Comparison of ENCODE assay signal across 1 cellular context in the genomic region with DNA sequence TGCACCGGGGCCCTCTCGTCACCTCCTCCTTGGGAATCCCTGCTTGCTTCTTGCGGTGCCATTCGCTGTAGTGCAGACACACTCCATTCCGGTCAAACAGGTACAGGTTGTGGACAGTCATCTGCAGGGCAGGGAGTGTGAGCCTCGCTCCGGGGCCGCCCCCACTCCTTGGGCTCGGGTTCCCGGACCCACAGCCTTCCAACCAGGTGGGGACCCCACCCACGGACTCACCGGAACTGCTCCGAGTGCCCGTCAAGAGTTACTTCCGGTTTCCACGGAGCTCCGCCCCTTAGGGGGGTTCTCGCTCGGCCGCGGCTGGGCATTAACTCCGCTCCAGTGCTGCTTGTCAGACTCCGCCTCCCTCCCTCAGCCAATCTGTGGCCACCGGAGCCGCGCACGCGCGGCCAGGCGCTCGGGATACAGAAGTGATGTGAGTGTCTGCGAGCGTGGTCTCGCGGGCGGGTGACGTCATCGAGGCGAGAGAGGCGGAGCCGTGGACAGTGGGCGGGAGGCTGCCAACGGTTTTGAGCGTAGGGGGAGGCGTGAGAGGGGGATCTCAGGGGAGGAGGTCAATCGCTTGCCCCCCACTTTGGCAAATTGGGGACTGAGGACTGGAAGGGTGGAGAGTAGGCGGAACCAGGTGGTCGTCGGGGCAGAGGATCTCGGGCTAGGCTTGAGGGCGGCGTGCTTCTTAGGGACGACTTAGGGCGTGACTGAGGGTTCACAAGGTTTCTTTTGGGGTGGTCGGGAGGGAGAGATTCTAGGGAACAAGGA.
TF ChIP-seq lines count a peak whose summit lies in the region.

A gene with protein sequence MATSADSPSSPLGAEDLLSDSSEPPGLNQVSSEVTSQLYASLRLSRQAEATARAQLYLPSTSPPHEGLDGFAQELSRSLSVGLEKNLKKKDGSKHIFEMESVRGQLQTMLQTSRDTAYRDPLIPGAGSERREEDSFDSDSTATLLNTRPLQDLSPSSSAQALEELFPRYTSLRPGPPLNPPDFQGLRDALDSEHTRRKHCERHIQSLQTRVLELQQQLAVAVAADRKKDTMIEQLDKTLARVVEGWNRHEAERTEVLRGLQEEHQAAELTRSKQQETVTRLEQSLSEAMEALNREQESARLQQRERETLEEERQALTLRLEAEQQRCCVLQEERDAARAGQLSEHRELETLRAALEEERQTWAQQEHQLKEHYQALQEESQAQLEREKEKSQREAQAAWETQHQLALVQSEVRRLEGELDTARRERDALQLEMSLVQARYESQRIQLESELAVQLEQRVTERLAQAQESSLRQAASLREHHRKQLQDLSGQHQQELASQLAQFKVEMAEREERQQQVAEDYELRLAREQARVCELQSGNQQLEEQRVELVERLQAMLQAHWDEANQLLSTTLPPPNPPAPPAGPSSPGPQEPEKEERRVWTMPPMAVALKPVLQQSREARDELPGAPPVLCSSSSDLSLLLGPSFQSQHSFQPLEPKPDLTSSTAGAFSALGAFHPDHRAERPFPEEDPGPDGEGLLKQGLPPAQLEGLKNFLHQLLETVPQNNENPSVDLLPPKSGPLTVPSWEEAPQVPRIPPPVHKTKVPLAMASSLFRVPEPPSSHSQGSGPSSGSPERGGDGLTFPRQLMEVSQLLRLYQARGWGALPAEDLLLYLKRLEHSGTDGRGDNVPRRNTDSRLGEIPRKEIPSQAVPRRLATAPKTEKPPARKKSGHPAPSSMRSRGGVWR (plus strand): TSS at position 498 of the 774 bp plus-strand sequence. CDS start 874 bp downstream, outside the sequence.
A gene with protein sequence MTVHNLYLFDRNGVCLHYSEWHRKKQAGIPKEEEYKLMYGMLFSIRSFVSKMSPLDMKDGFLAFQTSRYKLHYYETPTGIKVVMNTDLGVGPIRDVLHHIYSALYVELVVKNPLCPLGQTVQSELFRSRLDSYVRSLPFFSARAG (minus strand): TSS at position 238 of the 774 bp plus-strand sequence. CDS start 117 bp downstream, at position 121.

TF ChIP-seq in HepG2, 621 proteins besides CTCF, POLR2A, EP300 and RAD21 (continued from another document):
- TF ChIP-seq, protein P1, sequence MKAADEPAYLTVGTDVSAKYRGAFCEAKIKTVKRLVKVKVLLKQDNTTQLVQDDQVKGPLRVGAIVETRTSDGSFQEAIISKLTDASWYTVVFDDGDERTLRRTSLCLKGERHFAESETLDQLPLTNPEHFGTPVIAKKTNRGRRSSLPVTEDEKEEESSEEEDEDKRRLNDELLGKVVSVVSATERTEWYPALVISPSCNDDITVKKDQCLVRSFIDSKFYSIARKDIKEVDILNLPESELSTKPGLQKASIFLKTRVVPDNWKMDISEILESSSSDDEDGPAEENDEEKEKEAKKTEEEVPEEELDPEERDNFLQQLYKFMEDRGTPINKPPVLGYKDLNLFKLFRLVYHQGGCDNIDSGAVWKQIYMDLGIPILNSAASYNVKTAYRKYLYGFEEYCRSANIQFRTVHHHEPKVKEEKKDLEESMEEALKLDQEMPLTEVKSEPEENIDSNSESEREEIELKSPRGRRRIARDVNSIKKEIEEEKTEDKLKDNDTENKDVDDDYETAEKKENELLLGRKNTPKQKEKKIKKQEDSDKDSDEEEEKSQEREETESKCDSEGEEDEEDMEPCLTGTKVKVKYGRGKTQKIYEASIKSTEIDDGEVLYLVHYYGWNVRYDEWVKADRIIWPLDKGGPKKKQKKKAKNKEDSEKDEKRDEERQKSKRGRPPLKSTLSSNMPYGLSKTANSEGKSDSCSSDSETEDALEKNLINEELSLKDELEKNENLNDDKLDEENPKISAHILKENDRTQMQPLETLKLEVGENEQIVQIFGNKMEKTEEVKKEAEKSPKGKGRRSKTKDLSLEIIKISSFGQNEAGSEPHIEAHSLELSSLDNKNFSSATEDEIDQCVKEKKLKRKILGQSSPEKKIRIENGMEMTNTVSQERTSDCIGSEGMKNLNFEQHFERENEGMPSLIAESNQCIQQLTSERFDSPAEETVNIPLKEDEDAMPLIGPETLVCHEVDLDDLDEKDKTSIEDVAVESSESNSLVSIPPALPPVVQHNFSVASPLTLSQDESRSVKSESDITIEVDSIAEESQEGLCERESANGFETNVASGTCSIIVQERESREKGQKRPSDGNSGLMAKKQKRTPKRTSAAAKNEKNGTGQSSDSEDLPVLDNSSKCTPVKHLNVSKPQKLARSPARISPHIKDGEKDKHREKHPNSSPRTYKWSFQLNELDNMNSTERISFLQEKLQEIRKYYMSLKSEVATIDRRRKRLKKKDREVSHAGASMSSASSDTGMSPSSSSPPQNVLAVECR (CRISPR knock-in tag; IDR thresholded peaks at IDR 0.05; ENCODE audit: borderline replicate concordance): peak; percentile 75
- TF ChIP-seq MED1 (CRISPR knock-in tag; IDR thresholded peaks at IDR 0.05) (peak; percentile 61; the same call in 1 of the 2 replicates), SALL2 (CRISPR knock-in tag; IDR thresholded peaks at IDR 0.05) (0 out of 2 replicates have a peak, but pooled peaks have one; percentile 31), ZSCAN29 (CRISPR knock-in tag; conservative IDR thresholded peaks at IDR 0.05) (0 out of 2 replicates have a peak, but pooled peaks have one; percentile 21), EHMT2 (IDR thresholded peaks at IDR 0.05; ENCODE audit: borderline replicate concordance, low read depth, low read length) (no peak)
- TF ChIP-seq, protein P2, sequence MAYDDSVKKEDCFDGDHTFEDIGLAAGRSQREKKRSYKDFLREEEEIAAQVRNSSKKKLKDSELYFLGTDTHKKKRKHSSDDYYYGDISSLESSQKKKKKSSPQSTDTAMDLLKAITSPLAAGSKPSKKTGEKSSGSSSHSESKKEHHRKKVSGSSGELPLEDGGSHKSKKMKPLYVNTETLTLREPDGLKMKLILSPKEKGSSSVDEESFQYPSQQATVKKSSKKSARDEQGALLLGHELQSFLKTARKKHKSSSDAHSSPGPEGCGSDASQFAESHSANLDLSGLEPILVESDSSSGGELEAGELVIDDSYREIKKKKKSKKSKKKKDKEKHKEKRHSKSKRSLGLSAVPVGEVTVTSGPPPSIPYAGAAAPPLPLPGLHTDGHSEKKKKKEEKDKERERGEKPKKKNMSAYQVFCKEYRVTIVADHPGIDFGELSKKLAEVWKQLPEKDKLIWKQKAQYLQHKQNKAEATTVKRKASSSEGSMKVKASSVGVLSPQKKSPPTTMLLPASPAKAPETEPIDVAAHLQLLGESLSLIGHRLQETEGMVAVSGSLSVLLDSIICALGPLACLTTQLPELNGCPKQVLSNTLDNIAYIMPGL (CRISPR knock-in tag; IDR thresholded peaks at IDR 0.05; ENCODE audit: borderline replicate concordance in 1 of 2, low read depth in 1 of 2): peak; percentile 49 to 78; a peak in 3 of 4 replicates
- TF ChIP-seq, protein P3, sequence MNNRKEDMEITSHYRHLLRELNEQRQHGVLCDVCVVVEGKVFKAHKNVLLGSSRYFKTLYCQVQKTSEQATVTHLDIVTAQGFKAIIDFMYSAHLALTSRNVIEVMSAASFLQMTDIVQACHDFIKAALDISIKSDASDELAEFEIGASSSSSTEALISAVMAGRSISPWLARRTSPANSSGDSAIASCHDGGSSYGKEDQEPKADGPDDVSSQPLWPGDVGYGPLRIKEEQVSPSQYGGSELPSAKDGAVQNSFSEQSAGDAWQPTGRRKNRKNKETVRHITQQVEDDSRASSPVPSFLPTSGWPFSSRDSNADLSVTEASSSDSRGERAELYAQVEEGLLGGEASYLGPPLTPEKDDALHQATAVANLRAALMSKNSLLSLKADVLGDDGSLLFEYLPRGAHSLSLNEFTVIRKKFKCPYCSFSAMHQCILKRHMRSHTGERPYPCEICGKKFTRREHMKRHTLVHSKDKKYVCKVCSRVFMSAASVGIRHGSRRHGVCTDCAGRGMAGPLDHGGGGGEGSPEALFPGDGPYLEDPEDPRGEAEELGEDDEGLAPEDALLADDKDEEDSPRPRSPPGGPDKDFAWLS (CRISPR knock-in tag; IDR thresholded peaks at IDR 0.05; ENCODE audit: borderline replicate concordance): 0 out of 2 replicates have a peak, but pooled peaks have one; percentile 52
- TF ChIP-seq, protein P4, sequence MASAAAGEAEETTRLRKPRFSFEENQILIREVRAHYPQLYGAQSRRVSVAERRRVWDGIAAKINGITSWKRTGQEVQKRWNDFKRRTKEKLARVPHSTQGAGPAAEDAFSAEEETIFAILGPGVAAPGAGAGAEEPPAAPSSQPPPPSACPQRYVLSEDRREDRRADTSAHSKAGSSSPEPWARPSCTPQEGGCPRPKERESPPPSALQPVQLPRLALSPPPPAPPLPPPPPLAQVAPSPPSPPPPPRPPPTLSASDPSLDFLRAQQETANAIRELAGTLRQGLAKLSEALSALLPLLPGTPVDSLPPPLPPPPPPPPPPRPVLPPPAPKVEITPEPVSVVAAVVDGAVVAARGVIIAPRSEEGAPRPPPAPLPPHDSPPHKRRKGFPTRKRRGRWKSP (CRISPR knock-in tag; IDR thresholded peaks at IDR 0.05): peak; percentile 28; the same call in 1 of the 2 replicates
- TF ChIP-seq, protein P5, sequence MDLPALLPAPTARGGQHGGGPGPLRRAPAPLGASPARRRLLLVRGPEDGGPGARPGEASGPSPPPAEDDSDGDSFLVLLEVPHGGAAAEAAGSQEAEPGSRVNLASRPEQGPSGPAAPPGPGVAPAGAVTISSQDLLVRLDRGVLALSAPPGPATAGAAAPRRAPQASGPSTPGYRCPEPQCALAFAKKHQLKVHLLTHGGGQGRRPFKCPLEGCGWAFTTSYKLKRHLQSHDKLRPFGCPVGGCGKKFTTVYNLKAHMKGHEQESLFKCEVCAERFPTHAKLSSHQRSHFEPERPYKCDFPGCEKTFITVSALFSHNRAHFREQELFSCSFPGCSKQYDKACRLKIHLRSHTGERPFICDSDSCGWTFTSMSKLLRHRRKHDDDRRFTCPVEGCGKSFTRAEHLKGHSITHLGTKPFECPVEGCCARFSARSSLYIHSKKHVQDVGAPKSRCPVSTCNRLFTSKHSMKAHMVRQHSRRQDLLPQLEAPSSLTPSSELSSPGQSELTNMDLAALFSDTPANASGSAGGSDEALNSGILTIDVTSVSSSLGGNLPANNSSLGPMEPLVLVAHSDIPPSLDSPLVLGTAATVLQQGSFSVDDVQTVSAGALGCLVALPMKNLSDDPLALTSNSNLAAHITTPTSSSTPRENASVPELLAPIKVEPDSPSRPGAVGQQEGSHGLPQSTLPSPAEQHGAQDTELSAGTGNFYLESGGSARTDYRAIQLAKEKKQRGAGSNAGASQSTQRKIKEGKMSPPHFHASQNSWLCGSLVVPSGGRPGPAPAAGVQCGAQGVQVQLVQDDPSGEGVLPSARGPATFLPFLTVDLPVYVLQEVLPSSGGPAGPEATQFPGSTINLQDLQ (CRISPR knock-in tag; IDR thresholded peaks at IDR 0.05): no peak
